ENCODE assay signal across 15 cellular contexts in the genomic region with DNA sequence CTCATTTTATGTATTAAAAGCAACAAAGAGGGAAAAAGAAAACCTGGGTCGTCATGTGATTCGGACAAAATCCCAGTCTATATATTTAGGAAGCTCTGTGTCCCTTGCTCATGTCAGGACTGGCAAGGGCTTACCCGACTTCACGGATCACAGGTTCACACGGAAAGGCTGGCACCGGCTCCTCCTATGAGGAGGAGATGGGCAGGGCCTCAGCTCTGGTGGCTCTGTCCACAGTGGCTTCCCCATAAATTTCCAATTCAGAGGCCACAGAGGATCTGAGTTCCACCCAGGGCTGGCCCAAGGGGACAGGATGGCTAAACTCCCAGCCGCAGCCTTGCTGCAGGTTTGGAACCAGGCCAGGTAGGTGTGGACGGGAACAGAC.
DNase-seq lines count a peak whose midpoint lies in the region; ATAC-seq and TF ChIP-seq lines count a peak whose summit lies in the region.
"Had no signal": no experiment of that assay in that cellular context is flagged by ENCODE, and none has a peak within 500 bp of the region (broad histone marks: within the 10 kb centered on the region; RNA-seq: fewer than 3 reads in every experiment).

No MANE protein-coding gene starts in this region.

- H3K4me3 ChIP-seq in mammary epithelial cell (replicated peaks in 1 of 3; ENCODE audit: insufficient read depth in 1 of 3, low read depth in 2 of 3, low read length in 3 of 3), result no peak overlapping the region
- no peak overlapping the region for H3K4me3 ChIP-seq in PC-3 (ENCODE audit: low read length)
- peak overlapping the region in 1 of 2 donors; percentile 19 for H3K4me3 ChIP-seq in vagina
- H3K4me3 ChIP-seq in right atrium auricular region, result no peak overlapping the region

- H3K9ac ChIP-seq in mammary epithelial cell (ENCODE audit: insufficient read depth, low read length) (no peak overlapping the region), PC-3 (ENCODE audit: low read length) (no peak overlapping the region)

- CTCF ChIA-PET in mammary epithelial cell (lab: Charles Lee; ENCODE audit: low non-redundant PET), result interaction anchor here (0.6 kb wide), 1 partner anchor 187 kb away, joined by 4 read pairs; the partner anchor contains the start of gene BCL2
- CTCF ChIA-PET in PC-3 (lab: Charles Lee), result interaction anchor here (0.7 kb wide), 1 partner anchor 190 kb away, joined by 3 read pairs; no protein-coding TSS in a partner anchor

- H3K27me3 ChIP-seq in mammary epithelial cell (ENCODE audit: insufficient read depth, low read length) (no peaks in the 10 kb centered on the region), PC-3 (ENCODE audit: low read length) (peaks cover 11% of the 10 kb centered on the region; the same call in 1 of the 2 replicates), vagina (no peaks in the 10 kb centered on the region), right atrium auricular region (no peaks in the 10 kb centered on the region)

- H4K20me1 ChIP-seq in mammary epithelial cell (ENCODE audit: insufficient read depth, low read length), result no peaks in the 10 kb centered on the region
- no peaks in the 10 kb centered on the region for H4K20me1 ChIP-seq in PC-3 (ENCODE audit: low read length)

- intact Hi-C loops in mammary epithelial cell (cut with micrococcal nuclease) (loop anchor here (10.0 kb wide), 1 partner anchor 72 kb away; no protein-coding TSS in a partner anchor), PC-3 (cut with micrococcal nuclease) (no loop called here), left colon (cut with DNase I, micrococcal nuclease) (loop anchor here (5.0 kb wide), 1 partner anchor 189 kb away; no protein-coding TSS in a partner anchor), vagina (cut with DNase I) (loop anchor here (2.0 kb wide), 1 partner anchor 190 kb away; no protein-coding TSS in a partner anchor)

- no peaks in the 10 kb centered on the region for H3K9me3 ChIP-seq in mammary epithelial cell (replicated peaks; ENCODE audit: insufficient read depth, low read length)
- H3K9me3 ChIP-seq in PC-3 (ENCODE audit: low read length), result no peaks in the 10 kb centered on the region
- no peaks in the 10 kb centered on the region for H3K9me3 ChIP-seq in vagina
- no peaks in the 10 kb centered on the region for H3K9me3 ChIP-seq in right atrium auricular region

- DNase-seq in T47D (ENCODE audit: low read depth in 1 of 2, low spot score in 1 of 2) (peak; percentile 26 to 67), mammary epithelial cell (no peak), PC-3 (peak; percentile 7), left colon (peak; percentile 59 to 76), vagina (ENCODE audit: extremely low spot score in 2 of 2) (no peak), right atrium auricular region (ENCODE audit: low spot score) (no peak), NCI-H446 treated with DMSO at 0.1 percent for 48 hours (lab: John Stamatoyannopoulos, UW) (no peak)
- DNase-seq: activated effector memory CD4-positive, alpha-beta T cell treated with Interleukin-2 at 50 U/mL for 16 hours; H7; NCI-H1417 treated with DMSO at 0.1 percent for 48 hours; nucleus accumbens; stimulated activated naive CD8-positive, alpha-beta T cell treated with anti-CD3 and anti-CD28 coated beads, Interleukin-15, Interleukin-2, amounts not matched to agents 100 U/mL and 50 U/mL, for 24 hours; T1000 had no signal

- H2AFZ ChIP-seq in mammary epithelial cell (ENCODE audit: low read depth, low read length) (no peak overlapping the region), PC-3 (ENCODE audit: low read length) (0 out of 2 replicates have a peak overlapping the region, but pooled peaks have one; percentile 7)

- H3K27ac ChIP-seq in mammary epithelial cell (ENCODE audit: insufficient read depth, low read depth, low read length), result no peak overlapping the region
- no peak overlapping the region for H3K27ac ChIP-seq in PC-3 (ENCODE audit: low read length)
- H3K27ac ChIP-seq in vagina, result peak overlapping the region; percentile 7
- no peak overlapping the region for H3K27ac ChIP-seq in right atrium auricular region

- no peak for TF ChIP-seq POLR2A in vagina (IDR thresholded peaks at IDR 0.05)

- no peaks in the 10 kb centered on the region for H3K9me2 ChIP-seq in PC-3 (replicated peaks; ENCODE audit: low read length)

- in situ Hi-C loops in T47D (cut with HindIII; ENCODE audit: low pct_unique_long_range_greater_than_20kb, low sequenced_read_pairs), result no loop called here
- in situ Hi-C loops in mammary epithelial cell (cut with MboI; ENCODE audit: low sequenced_read_pairs in 2 of 2), result loop anchor here (10.0 to 25.0 kb wide), 2 partner anchors 182 to 304 kb away; partner anchors contain the start of gene BCL2 (in 1 of the 2)

- no peak overlapping the region for H3K4me2 ChIP-seq in mammary epithelial cell (ENCODE audit: insufficient read depth, low read depth, low read length)
- peak overlapping the region; percentile 22 for H3K4me2 ChIP-seq in PC-3 (ENCODE audit: low read length)

- H3F3A ChIP-seq in PC-3 (ENCODE audit: low read length, unreplicated experiment), result no peaks in the 10 kb centered on the region

- H3K36me3 ChIP-seq in mammary epithelial cell (ENCODE audit: insufficient read depth, low read length), result no peaks in the 10 kb centered on the region
- no peaks in the 10 kb centered on the region for H3K36me3 ChIP-seq in PC-3 (ENCODE audit: low read depth, low read length)
- H3K36me3 ChIP-seq in vagina, result no peaks in the 10 kb centered on the region
- no peaks in the 10 kb centered on the region for H3K36me3 ChIP-seq in right atrium auricular region

- WGBS in mammary epithelial cell (ENCODE audit: low coverage, missing lambda C conversion rate), result 76% methylated on average over 8 of the region's 8 CpGs

- TF ChIP-seq CTCF in mammary epithelial cell (conservative IDR thresholded peaks at IDR 0.05 in 1 of 2, IDR thresholded peaks at IDR 0.05 in 1 of 2; ENCODE audit: extremely low read depth in 1 of 2, insufficient read depth in 1 of 2, low read depth in 1 of 2, low read length in 2 of 2) (no peak), PC-3 (conservative IDR thresholded peaks at IDR 0.05; ENCODE audit: low read depth, low read length) (no peak), vagina (IDR thresholded peaks at IDR 0.05) (no peak), right atrium auricular region (IDR thresholded peaks at IDR 0.05) (no peak)

- ATAC-seq in PC-3 (peak; percentile 31; the same call in 1 of the 2 replicates), left colon (peak; percentile 87), GM21423 (IDR thresholded peaks at IDR 0.05; ENCODE audit: unreplicated experiment) (no peak)
- ATAC-seq: Right ventricle myocardium inferior; stimulated activated naive CD8-positive, alpha-beta T cell treated with anti-CD3 and anti-CD28 coated beads, Interleukin-15, Interleukin-2, amounts not matched to agents 100 U/mL and 50 U/mL, for 24 hours had no signal

- BruUV-seq in mammary epithelial cell (replicated peaks; lab: Mats Ljungman, UMichigan) (no TSS peak), PC-3 (replicated peaks; lab: Mats Ljungman, UMichigan) (no TSS peak)

- dilution Hi-C loops in mammary epithelial cell (cut with HindIII; ENCODE audit: low sequenced_read_pairs), result no loop called here

- POLR2A ChIA-PET in PC-3 (lab: Charles Lee; ENCODE audit: unreplicated experiment), result no interaction called here

- no peaks in the 10 kb centered on the region for H3K4me1 ChIP-seq in mammary epithelial cell (ENCODE audit: insufficient read depth, low read length)
- no peaks in the 10 kb centered on the region for H3K4me1 ChIP-seq in PC-3 (ENCODE audit: insufficient read depth, low read length)
- peaks cover 23% of the 10 kb centered on the region for H3K4me1 ChIP-seq in vagina
- peaks cover 0 to 13% of the 10 kb centered on the region in 2 donors for H3K4me1 ChIP-seq in right atrium auricular region

- H3K79me2 ChIP-seq in mammary epithelial cell (ENCODE audit: insufficient read depth, low read length) (no peaks in the 10 kb centered on the region), PC-3 (ENCODE audit: low read length) (no peaks in the 10 kb centered on the region)

Comparison
In these comparisons a context has a peak if more than half of its experiments do, and no peak if none do; other contexts are left out.
1. DNase-seq: peak in T47D (2 of 2), PC-3 (single experiment) and left colon (2 of 2); none in mammary epithelial cell (single experiment), vagina (0 of 2), right atrium auricular region (single experiment) and NCI-H446 treated with DMSO at 0.1 percent for 48 hours (single experiment).